8 cellular contexts compared by ENCODE assay signal in genomic region chr2:156430978-156431358, GRCh38. TPM values are rescaled to one million over a fixed set of nuclear protein-coding genes. Genes with fewer than 3 reads are reported as not detected.
A peak's percentile ranks its signal among the peaks of the same experiment; 100 is the strongest.
DNase-seq lines count a peak whose midpoint lies in the region; ATAC-seq and TF ChIP-seq lines count a peak whose summit lies in the region.

No MANE protein-coding gene starts in this region.

- peak overlapping the region; percentile 51 for H3K27ac ChIP-seq in foreskin keratinocyte

- H3K4me1 ChIP-seq in foreskin keratinocyte = peaks cover 9% of the 10 kb centered on the region

- DNase-seq in AG10803 (ENCODE audit: low read depth) (peak; percentile 63), GM19238 (ENCODE audit: insufficient read length, low spot score) (peak; percentile 23), RPMI7951 (ENCODE audit: low read depth) (peak; percentile 74), foreskin keratinocyte (peak in 1 of 2 donors; percentile 48), NCI-H1436 (lab: John Stamatoyannopoulos, UW) (no peak), Right ventricle myocardium superior (no peak), C1 segment of cervical spinal cord (lab: John Stamatoyannopoulos, UW) (no peak)

- TF ChIP-seq CTCF in AG10803 (conservative IDR thresholded peaks at IDR 0.05; ENCODE audit: low read length) (no peak), foreskin keratinocyte (conservative IDR thresholded peaks at IDR 0.05) (peak; percentile 25)

- intact Hi-C loops in Right ventricle myocardium superior (cut with DNase I) = no loop called here

- no peaks in the 10 kb centered on the region for H3K27me3 ChIP-seq in foreskin keratinocyte

- no peak overlapping the region for H3K4me3 ChIP-seq in AG10803 (ENCODE audit: low read length)

- ATAC-seq in HG03095 (IDR thresholded peaks at IDR 0.05; ENCODE audit: unreplicated experiment) (peak; percentile 72), foreskin keratinocyte (peak; percentile 50), Right ventricle myocardium superior (ENCODE audit: poor library complexity) (no peak)

RNA-seq across cellular contexts. Expression of gene GPD2, which starts 5.2 kb away (rescaled TPM):
- total RNA-seq in RPMI7951 (2014; rRNA removed; shearing (Covaris generic)) = 95.2 and 103 TPM in 2 replicates
- total RNA-seq in foreskin keratinocyte (55.8 and 66.5 TPM in 2 replicates), Right ventricle myocardium superior (15.8 TPM)
- polyA plus RNA-seq in foreskin keratinocyte = 7.4 and 11.6 TPM in 2 replicates

Comparison
In these comparisons a context has a peak if more than half of its experiments do, and no peak if none do; other contexts are left out.
1. DNase-seq: peak in AG10803 (single experiment), GM19238 (single experiment) and RPMI7951 (single experiment); none in NCI-H1436 (single experiment), Right ventricle myocardium superior (single experiment) and C1 segment of cervical spinal cord (0 of 14).